In genomic region chr5:37323607-37324006, GRCh38 we compare ENCODE assay signal across 20 cellular contexts.
"Had no signal": no experiment of that assay in that cellular context is flagged by ENCODE, and none has a peak within 500 bp of the region (broad histone marks: within the 10 kb centered on the region; RNA-seq: fewer than 3 reads in every experiment).

No MANE protein-coding gene starts in this region.

- ATAC-seq: activated CD4-positive, CD25-positive, alpha-beta regulatory T cell treated with anti-CD3 and anti-CD28 coated beads, Interleukin-2, amount 50 U/mL, for 24 hours; activated CD8-positive, alpha-beta T cell treated with anti-CD3 and anti-CD28 coated beads for 36 hours; activated T-cell treated with anti-CD3 and anti-CD28 coated beads, Interleukin-2, amount 50 U/mL, for 72 hours; PC-3; T-cell had no signal

- DNase-seq: activated CD4-positive, alpha-beta T cell treated with anti-CD3 and anti-CD28 coated beads for 4 hours; activated CD8-positive, alpha-beta memory T cell treated with anti-CD3 and anti-CD28 coated beads, Interleukin-2, amount 50 U/mL, for 4 hours; activated CD8-positive, alpha-beta T cell treated with anti-CD3 and anti-CD28 coated beads for 36 hours; activated gamma-delta T cell treated with Interleukin-2 at 50 U/mL for 16 hours; activated naive CD4-positive, alpha-beta T cell treated with anti-CD3 and anti-CD28 coated beads, Interleukin-2, amount 10 ng/mL, durations not matched to agents 7 days and 5 days; activated naive CD8-positive, alpha-beta T cell treated with anti-CD3 and anti-CD28 coated beads for 36 hours; activated T-cell treated with anti-CD3 and anti-CD28 coated beads, Interleukin-2, amount 50 U/mL, for 72 hours; anterior cingulate cortex; colonic mucosa; IMR-90; Kasumi-1; KBM-7; NCI-H1105 treated with DMSO at 0.1 percent for 48 hours; NCI-H2029 treated with DMSO at 0.1 percent for 48 hours; NCI-H510A treated with DMSO at 0.1 percent for 48 hours; PC-3; SHP77; T-cell; WERI-Rb-1 had no signal
